25 cellular contexts compared by ENCODE assay signal in genomic region chr7:124351950-124352349, GRCh38.
DNase-seq lines count a peak whose midpoint lies in the region; ATAC-seq lines count a peak whose summit lies in the region.
"Had no signal": no experiment of that assay in that cellular context is flagged by ENCODE, and none has a peak within 500 bp of the region (broad histone marks: within the 10 kb centered on the region; RNA-seq: fewer than 3 reads in every experiment).

No MANE protein-coding gene starts in this region.

- intact Hi-C loops in Right ventricle myocardium superior (cut with DNase I): no loop called here
- intact Hi-C loops in cardiac septum (cut with DNase I): no loop called here
- intact Hi-C loops in head of caudate nucleus (cut with DNase I): no loop called here

- ATAC-seq in Right ventricle myocardium superior (ENCODE audit: poor library complexity): peak; percentile 83
- ATAC-seq in T-cell (replicated peaks in 1 of 4): no peak
- ATAC-seq in GM18511 (IDR thresholded peaks at IDR 0.05; ENCODE audit: unreplicated experiment): no peak
- ATAC-seq: esophagus mucosa; stimulated activated naive B cell treated with anti-CD40 and anti-IgM and Interleukin-4, amounts not matched to agents 10 μg/mL and 1 μg/mL and 100 μg/mL, for 72 hours had no signal

- DNase-seq in Right ventricle myocardium superior (peak; percentile 36), cardiac septum (ENCODE audit: low spot score) (no peak), head of caudate nucleus (peak in 41 of 42 donors; percentile 3 to 73 (median 31)), midbrain (lab: John Stamatoyannopoulos, UW) (peak; percentile 6), HuH-7.5 (ENCODE audit: low spot score) (no peak), T-cell (no peak)
- no peak for DNase-seq in stimulated activated naive CD4-positive, alpha-beta T cell (lab: John Stamatoyannopoulos, UW)
- DNase-seq: activated CD4-positive, alpha-beta T cell treated with anti-CD3 and anti-CD28 coated beads, Interleukin-2, amount 50 U/mL, for 4 hours; activated gamma-delta T cell treated with Interleukin-2 at 50 U/mL for 16 hours; activated naive CD8-positive, alpha-beta T cell treated with anti-CD3 and anti-CD28 coated beads, Interleukin-2, amount 10 ng/mL, durations not matched to agents 7 days and 5 days; activated T-cell treated with anti-CD3 and anti-CD28 coated beads, Interleukin-2, amount 50 U/mL, for 48 hours; CD4-positive, CD25-positive, alpha-beta regulatory T cell; central memory CD4-positive, alpha-beta T cell; dermis blood vessel endothelial cell; DND-41; HFFc6; NCI-H1694 treated with DMSO at 0.1 percent for 48 hours; NCI-H2171 treated with DMSO at 0.1 percent for 48 hours; NCI-H510A; psoas muscle; RPMI8226; stimulated activated naive B cell treated with anti-CD40 and anti-IgM and Interleukin-4, amounts not matched to agents 10 μg/mL and 1 μg/mL and 100 μg/mL, for 72 hours had no signal

- H3K27ac Mint-ChIP-seq in T-cell: no peak overlapping the region
- H3K27ac Mint-ChIP-seq: activated naive CD8-positive, alpha-beta T cell treated with anti-CD3 and anti-CD28 coated beads, Interleukin-2, amount 10 ng/mL, durations not matched to agents 7 days and 5 days; CD4-positive, CD25-positive, alpha-beta regulatory T cell; HFFc6; memory B cell; stimulated activated naive B cell treated with anti-CD40 and anti-IgM and Interleukin-4, amounts not matched to agents 10 μg/mL and 1 μg/mL and 100 μg/mL, for 72 hours had no signal

- POLR2A ChIA-PET in T-cell (lab: Charles Lee): no interaction called here

- H3K4me3 Mint-ChIP-seq in T-cell: no peak overlapping the region
- H3K4me3 Mint-ChIP-seq: activated naive CD8-positive, alpha-beta T cell treated with anti-CD3 and anti-CD28 coated beads, Interleukin-2, amount 10 ng/mL, durations not matched to agents 7 days and 5 days; CD4-positive, CD25-positive, alpha-beta regulatory T cell; HFFc6; memory B cell; stimulated activated naive B cell treated with anti-CD40 and anti-IgM and Interleukin-4, amounts not matched to agents 10 μg/mL and 1 μg/mL and 100 μg/mL, for 72 hours had no signal

- H3K9me3 Mint-ChIP-seq in T-cell: peaks cover 4 to 16% (median 5%) of the 10 kb centered on the region in 3 donors
- H3K9me3 Mint-ChIP-seq: activated naive CD8-positive, alpha-beta T cell treated with anti-CD3 and anti-CD28 coated beads, Interleukin-2, amount 10 ng/mL, durations not matched to agents 7 days and 5 days had no signal

- H3K27me3 Mint-ChIP-seq in T-cell: no peaks in the 10 kb centered on the region
- H3K27me3 Mint-ChIP-seq: activated naive CD8-positive, alpha-beta T cell treated with anti-CD3 and anti-CD28 coated beads, Interleukin-2, amount 10 ng/mL, durations not matched to agents 7 days and 5 days; CD4-positive, CD25-positive, alpha-beta regulatory T cell; memory B cell; stimulated activated naive B cell treated with anti-CD40 and anti-IgM and Interleukin-4, amounts not matched to agents 10 μg/mL and 1 μg/mL and 100 μg/mL, for 72 hours had no signal

- H3K4me1 Mint-ChIP-seq in T-cell: no peaks in the 10 kb centered on the region
- H3K4me1 Mint-ChIP-seq: activated naive CD8-positive, alpha-beta T cell treated with anti-CD3 and anti-CD28 coated beads, Interleukin-2, amount 10 ng/mL, durations not matched to agents 7 days and 5 days; CD4-positive, CD25-positive, alpha-beta regulatory T cell; memory B cell; stimulated activated naive B cell treated with anti-CD40 and anti-IgM and Interleukin-4, amounts not matched to agents 10 μg/mL and 1 μg/mL and 100 μg/mL, for 72 hours had no signal

- no peaks in the 10 kb centered on the region for H3K36me3 Mint-ChIP-seq in T-cell
- H3K36me3 Mint-ChIP-seq: activated naive CD8-positive, alpha-beta T cell treated with anti-CD3 and anti-CD28 coated beads, Interleukin-2, amount 10 ng/mL, durations not matched to agents 7 days and 5 days; CD4-positive, CD25-positive, alpha-beta regulatory T cell; memory B cell; stimulated activated naive B cell treated with anti-CD40 and anti-IgM and Interleukin-4, amounts not matched to agents 10 μg/mL and 1 μg/mL and 100 μg/mL, for 72 hours had no signal

- CTCF ChIA-PET in T-cell (lab: Charles Lee): no interaction called here

Comparison
In these comparisons a context has a peak if more than half of its experiments do, and no peak if none do; other contexts are left out.
1. DNase-seq: peak in Right ventricle myocardium superior (single experiment), head of caudate nucleus (41 of 42) and midbrain (single experiment); none in cardiac septum (single experiment), HuH-7.5 (single experiment), stimulated activated naive CD4-positive, alpha-beta T cell (0 of 6) and T-cell (0 of 34).